ENCODE assay signal across 8 cellular contexts in the genomic region with DNA sequence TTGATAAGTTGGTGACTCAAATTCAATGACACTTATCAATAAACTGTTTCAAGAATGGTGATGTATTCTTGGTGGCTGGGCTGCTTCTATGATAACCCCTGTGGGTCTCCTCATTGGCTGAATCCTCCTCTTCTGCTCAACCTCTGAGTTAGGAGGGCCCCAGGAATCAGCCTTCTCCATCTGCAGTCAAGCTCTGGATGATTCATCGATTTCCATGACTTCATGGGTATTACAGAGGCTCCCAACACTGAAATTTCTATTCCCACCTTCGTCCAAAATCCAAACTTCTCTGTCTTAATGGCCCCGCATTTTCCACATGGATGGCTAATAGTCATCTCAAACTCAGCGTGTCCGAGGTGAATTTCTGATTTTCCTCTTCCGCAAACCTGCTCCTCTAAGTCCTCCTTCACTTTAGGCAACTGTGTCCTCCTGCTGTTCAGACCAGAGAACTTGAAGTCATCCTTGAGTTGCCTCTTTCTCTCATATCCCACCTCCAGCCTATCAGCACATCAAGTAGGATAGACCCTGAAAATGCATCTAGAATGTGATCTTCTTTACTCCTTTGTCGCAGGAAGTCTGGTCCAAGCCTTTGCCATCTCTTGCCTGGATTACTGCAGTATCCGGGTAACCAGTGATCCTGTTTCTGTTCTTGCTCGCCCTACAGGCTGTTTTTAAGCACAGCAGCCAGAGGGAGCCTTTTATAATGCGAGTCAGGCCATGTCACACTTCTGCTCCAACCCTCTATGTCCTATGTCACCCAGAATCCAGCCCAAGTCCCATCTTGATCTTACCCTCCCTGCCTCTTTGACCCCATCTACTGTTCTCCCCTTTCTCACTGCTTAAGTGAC. TPM values are rescaled to one million over a fixed set of nuclear protein-coding genes. Genes with fewer than 3 reads are reported as not detected.
DNase-seq lines count a peak whose midpoint lies in the region; ATAC-seq and TF ChIP-seq lines count a peak whose summit lies in the region.

No MANE protein-coding gene starts in this region.

- intact Hi-C loops in left lung (cut with DNase I), result no loop called here

- H3K4me3 ChIP-seq in WERI-Rb-1 (ENCODE audit: low read depth, low read length) (no peak overlapping the region), left lung (no peak overlapping the region)

- H3K36me3 ChIP-seq in WERI-Rb-1, result no peaks in the 10 kb centered on the region
- H3K36me3 ChIP-seq in left lung, result no peaks in the 10 kb centered on the region

- H3K9me3 ChIP-seq in WERI-Rb-1 (ENCODE audit: severe bottlenecking), result no peaks in the 10 kb centered on the region
- H3K9me3 ChIP-seq in left lung, result no peaks in the 10 kb centered on the region

- DNase-seq in stimulated activated CD4-positive, alpha-beta T cell treated with anti-CD3 and anti-CD28 coated beads, Interleukin-15, amount 100 ng/mL, for 24 hours, result peak; percentile 49
- DNase-seq in stimulated activated CD4-positive, alpha-beta T cell treated with anti-CD3 and anti-CD28 coated beads, Interleukin-2, amount 100 ng/mL, for 48 hours, result no peak
- DNase-seq in WERI-Rb-1, result peak; percentile 43
- no peak for DNase-seq in left lung
- no peak for DNase-seq in HK-2 (ENCODE audit: unreplicated experiment)
- DNase-seq in NCI-H774 (lab: John Stamatoyannopoulos, UW), result no peak
- no peak for DNase-seq in activated effector memory CD4-positive, alpha-beta T cell treated with anti-CD3 and anti-CD28 coated beads, Interleukin-2, amount 50 U/mL, for 16 hours

- H3K27ac ChIP-seq in WERI-Rb-1, result no peak overlapping the region
- no peak overlapping the region for H3K27ac ChIP-seq in left lung

- ATAC-seq in HG03520 (IDR thresholded peaks at IDR 0.05; ENCODE audit: unreplicated experiment), result peak; percentile 94
- ATAC-seq in left lung, result peak; percentile 84

- peaks cover 0 to 3% of the 10 kb centered on the region in 2 donors for H3K4me1 ChIP-seq in left lung

- TF ChIP-seq CTCF in WERI-Rb-1 (IDR thresholded peaks at IDR 0.05; ENCODE audit: low read depth, low read length) (peak; percentile 81), left lung (IDR thresholded peaks at IDR 0.05) (peak; percentile 36 to 60)

- H3K27me3 ChIP-seq in WERI-Rb-1 (ENCODE audit: insufficient read depth, low read depth, severe bottlenecking) (peaks cover 48% of the 10 kb centered on the region), left lung (no peaks in the 10 kb centered on the region)

RNA-seq across cellular contexts. Expression of a gene that starts 41.4 kb away (rescaled TPM):
- 100 to 1,000 TPM; 101 to 144 TPM for total RNA-seq in left lung

Comparison
In these comparisons a context has a peak if more than half of its experiments do, and no peak if none do; other contexts are left out.
1. DNase-seq: peak in stimulated activated CD4-positive, alpha-beta T cell treated with anti-CD3 and anti-CD28 coated beads, Interleukin-15, amount 100 ng/mL, for 24 hours (single experiment) and WERI-Rb-1 (single experiment); none in stimulated activated CD4-positive, alpha-beta T cell treated with anti-CD3 and anti-CD28 coated beads, Interleukin-2, amount 100 ng/mL, for 48 hours (0 of 2), left lung (0 of 2), HK-2 (single experiment), NCI-H774 (single experiment) and activated effector memory CD4-positive, alpha-beta T cell treated with anti-CD3 and anti-CD28 coated beads, Interleukin-2, amount 50 U/mL, for 16 hours (single experiment).